In the genomic region with DNA sequence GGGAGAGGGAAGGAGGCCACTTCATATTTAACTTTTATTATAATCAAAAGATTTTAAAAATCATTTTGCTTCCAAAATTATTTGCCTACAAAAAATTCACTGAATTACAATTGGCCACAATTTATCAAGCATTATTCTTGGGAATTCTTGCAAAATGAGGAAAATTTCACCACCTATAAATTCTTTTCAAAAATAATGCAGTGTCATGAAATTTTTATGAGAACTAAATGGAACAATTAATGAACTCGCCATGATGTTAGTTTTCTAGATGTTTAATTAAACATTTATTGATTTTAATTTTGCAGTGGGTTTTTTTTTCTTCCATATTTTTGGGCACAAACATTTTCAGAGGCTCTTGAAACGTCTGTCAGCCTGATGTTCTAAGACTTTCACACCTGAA, we compare ENCODE assay signal across 1 cellular context.
A peak's percentile ranks its signal among the peaks of the same experiment; 100 is the strongest.
TF ChIP-seq lines count a peak whose summit lies in the region.

No MANE protein-coding gene starts in this region.

TF ChIP-seq in K562, 482 proteins besides CTCF, POLR2A, EP300 and RAD21:
- peak; percentile 26; the same call in 1 of the 2 replicates for TF ChIP-seq C11orf30 (IDR thresholded peaks at IDR 0.05; ENCODE audit: low read depth)
- TF ChIP-seq ZNF316 (IDR thresholded peaks at IDR 0.05), result peak; percentile 74
- TF ChIP-seq, protein P1, sequence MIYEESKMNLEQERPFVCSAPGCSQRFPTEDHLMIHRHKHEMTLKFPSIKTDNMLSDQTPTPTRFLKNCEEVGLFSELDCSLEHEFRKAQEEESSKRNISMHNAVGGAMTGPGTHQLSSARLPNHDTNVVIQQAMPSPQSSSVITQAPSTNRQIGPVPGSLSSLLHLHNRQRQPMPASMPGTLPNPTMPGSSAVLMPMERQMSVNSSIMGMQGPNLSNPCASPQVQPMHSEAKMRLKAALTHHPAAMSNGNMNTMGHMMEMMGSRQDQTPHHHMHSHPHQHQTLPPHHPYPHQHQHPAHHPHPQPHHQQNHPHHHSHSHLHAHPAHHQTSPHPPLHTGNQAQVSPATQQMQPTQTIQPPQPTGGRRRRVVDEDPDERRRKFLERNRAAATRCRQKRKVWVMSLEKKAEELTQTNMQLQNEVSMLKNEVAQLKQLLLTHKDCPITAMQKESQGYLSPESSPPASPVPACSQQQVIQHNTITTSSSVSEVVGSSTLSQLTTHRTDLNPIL (CRISPR knock-in tag; IDR thresholded peaks at IDR 0.05), result no peak
